ENCODE assay signal across 17 cellular contexts in the genomic region with DNA sequence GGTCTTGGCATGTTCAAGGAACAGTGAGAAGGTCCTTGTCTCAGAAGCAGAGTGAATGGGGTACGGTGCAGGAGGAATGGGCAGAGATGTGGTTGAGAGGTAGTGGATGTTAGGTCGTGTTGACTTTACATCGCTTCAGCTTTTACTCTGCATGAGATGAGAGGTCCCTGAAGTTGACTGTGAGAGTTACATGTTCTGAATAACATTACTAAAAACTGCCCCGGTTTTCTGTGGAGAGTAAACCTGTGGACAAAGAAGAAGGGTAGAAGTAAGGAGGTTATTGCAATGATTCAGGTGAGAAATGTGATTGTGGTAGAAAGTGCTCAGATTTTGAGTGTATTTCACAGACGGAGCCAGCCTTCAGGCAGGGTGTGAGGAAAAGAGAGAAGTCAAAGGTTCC.
DNase-seq lines count a peak whose midpoint lies in the region; ATAC-seq and TF ChIP-seq lines count a peak whose summit lies in the region.
"Had no signal": no experiment of that assay in that cellular context is flagged by ENCODE, and none has a peak within 500 bp of the region (broad histone marks: within the 10 kb centered on the region; RNA-seq: fewer than 3 reads in every experiment).

No MANE protein-coding gene starts in this region.

- peaks cover 2% of the 10 kb centered on the region for H3K9me3 Mint-ChIP-seq in activated CD4-positive, alpha-beta T cell treated with anti-CD3 and anti-CD28 coated beads for 36 hours (ENCODE audit: low read depth)
- no peaks in the 10 kb centered on the region for H3K9me3 Mint-ChIP-seq in activated naive CD4-positive, alpha-beta T cell treated with anti-CD3 and anti-CD28 coated beads for 36 hours

- no peak overlapping the region for H3K4me3 Mint-ChIP-seq in activated CD4-positive, alpha-beta T cell treated with anti-CD3 and anti-CD28 coated beads for 36 hours
- no peak overlapping the region for H3K4me3 Mint-ChIP-seq in activated naive CD4-positive, alpha-beta T cell treated with anti-CD3 and anti-CD28 coated beads for 36 hours
- H3K4me3 Mint-ChIP-seq: CD4-positive, alpha-beta memory T cell; HFFc6 had no signal

- POLR2A ChIA-PET in activated CD4-positive, alpha-beta T cell treated with anti-CD3 and anti-CD28 coated beads for 36 hours (lab: Charles Lee): no interaction called here

- peaks cover 2% of the 10 kb centered on the region for H3K27me3 Mint-ChIP-seq in activated CD4-positive, alpha-beta T cell treated with anti-CD3 and anti-CD28 coated beads for 36 hours
- H3K27me3 Mint-ChIP-seq in activated naive CD4-positive, alpha-beta T cell treated with anti-CD3 and anti-CD28 coated beads for 36 hours (ENCODE audit: low read depth): no peaks in the 10 kb centered on the region

- CTCF ChIA-PET in activated CD4-positive, alpha-beta T cell treated with anti-CD3 and anti-CD28 coated beads for 36 hours (lab: Charles Lee): no interaction called here
- CTCF ChIA-PET in activated naive CD4-positive, alpha-beta T cell treated with anti-CD3 and anti-CD28 coated beads for 36 hours (lab: Charles Lee): no interaction called here

- H3K9me3 ChIP-seq in esophagus muscularis mucosa (peaks cover 0 to 5% (median 2%) of the 10 kb centered on the region in 4 donors), adrenal gland (replicated peaks in 1 of 3) (no peaks in the 10 kb centered on the region), upper lobe of right lung (no peaks in the 10 kb centered on the region)

- H3K4me3 ChIP-seq in esophagus muscularis mucosa (no peak overlapping the region), adrenal gland (no peak overlapping the region), upper lobe of right lung (no peak overlapping the region)

- H3K27me3 ChIP-seq in esophagus muscularis mucosa (no peaks in the 10 kb centered on the region), adrenal gland (no peaks in the 10 kb centered on the region), upper lobe of right lung (no peaks in the 10 kb centered on the region)

- peak overlapping the region; percentile 66 for H3K27ac Mint-ChIP-seq in activated CD4-positive, alpha-beta T cell treated with anti-CD3 and anti-CD28 coated beads for 36 hours
- peak overlapping the region; percentile 6 for H3K27ac Mint-ChIP-seq in activated naive CD4-positive, alpha-beta T cell treated with anti-CD3 and anti-CD28 coated beads for 36 hours
- H3K27ac Mint-ChIP-seq: CD4-positive, alpha-beta memory T cell; HFFc6 had no signal

- no peak for TF ChIP-seq EP300 in esophagus muscularis mucosa (IDR thresholded peaks at IDR 0.05)

- TF ChIP-seq POLR2A in esophagus muscularis mucosa (IDR thresholded peaks at IDR 0.05; ENCODE audit: low read depth) (no peak), adrenal gland (IDR thresholded peaks at IDR 0.05) (no peak)

- H3K27ac ChIP-seq in esophagus muscularis mucosa (replicated peaks in 1 of 4) (no peak overlapping the region), adrenal gland (no peak overlapping the region), upper lobe of right lung (no peak overlapping the region)

- intact Hi-C loops in activated CD4-positive, alpha-beta T cell treated with anti-CD3 and anti-CD28 coated beads for 36 hours (cut with DNase I, micrococcal nuclease): loop anchor here in 1 of 2 experiments (5.0 kb wide), 1 partner anchor 52 kb away; no protein-coding TSS in a partner anchor
- intact Hi-C loops in activated naive CD4-positive, alpha-beta T cell treated with anti-CD3 and anti-CD28 coated beads for 36 hours (cut with micrococcal nuclease): loop anchor here (5.0 kb wide), 1 partner anchor 52 kb away; no protein-coding TSS in a partner anchor
- intact Hi-C loops in esophagus muscularis mucosa (cut with DNase I) (no loop called here), adrenal gland (cut with DNase I) (loop anchor here (5.0 to 10.0 kb wide), 2 partner anchors 52 to 55 kb away; no protein-coding TSS in a partner anchor), upper lobe of right lung (cut with DNase I) (no loop called here)

- no peak for TF ChIP-seq CTCF in esophagus muscularis mucosa (IDR thresholded peaks at IDR 0.05)
- TF ChIP-seq CTCF in adrenal gland (IDR thresholded peaks at IDR 0.05): no peak
- no peak for TF ChIP-seq CTCF in upper lobe of right lung (IDR thresholded peaks at IDR 0.05)

- 92% methylated on average over 5 of the region's 5 CpGs for WGBS in esophagus muscularis mucosa
- 86 to 96% (median 92%) methylated on average over 5 of the region's 5 CpGs for WGBS in adrenal gland, 4 donors

- H3K36me3 ChIP-seq in esophagus muscularis mucosa (peaks cover 0 to 5% (median 0%) of the 10 kb centered on the region in 4 donors), adrenal gland (replicated peaks in 1 of 2) (no peaks in the 10 kb centered on the region), upper lobe of right lung (no peaks in the 10 kb centered on the region)

- no peaks in the 10 kb centered on the region for H3K36me3 Mint-ChIP-seq in activated CD4-positive, alpha-beta T cell treated with anti-CD3 and anti-CD28 coated beads for 36 hours (ENCODE audit: low read depth)
- H3K36me3 Mint-ChIP-seq in activated naive CD4-positive, alpha-beta T cell treated with anti-CD3 and anti-CD28 coated beads for 36 hours (ENCODE audit: low read depth): no peaks in the 10 kb centered on the region
- H3K36me3 Mint-ChIP-seq: CD4-positive, alpha-beta memory T cell had no signal

- H3K4me1 ChIP-seq in esophagus muscularis mucosa: peaks cover 7 to 39% (median 21%) of the 10 kb centered on the region in 4 donors
- H3K4me1 ChIP-seq in adrenal gland (replicated peaks in 1 of 2): no peaks in the 10 kb centered on the region
- H3K4me1 ChIP-seq in upper lobe of right lung: peaks cover 7% of the 10 kb centered on the region

- peak; percentile 84 for ATAC-seq in activated CD4-positive, alpha-beta T cell treated with anti-CD3 and anti-CD28 coated beads for 36 hours
- ATAC-seq in upper lobe of right lung: no peak
- ATAC-seq: Panc1 had no signal

- peaks cover 10% of the 10 kb centered on the region for H3K4me1 Mint-ChIP-seq in activated CD4-positive, alpha-beta T cell treated with anti-CD3 and anti-CD28 coated beads for 36 hours
- H3K4me1 Mint-ChIP-seq in activated naive CD4-positive, alpha-beta T cell treated with anti-CD3 and anti-CD28 coated beads for 36 hours (ENCODE audit: low read depth): peaks cover 7% of the 10 kb centered on the region
- H3K4me1 Mint-ChIP-seq: CD4-positive, alpha-beta memory T cell had no signal

- peak; percentile 30 for DNase-seq in activated CD4-positive, alpha-beta T cell treated with anti-CD3 and anti-CD28 coated beads for 36 hours
- no peak for DNase-seq in activated CD4-positive, alpha-beta T cell treated with anti-CD3 and anti-CD28 coated beads for 4 hours
- DNase-seq in activated naive CD4-positive, alpha-beta T cell treated with anti-CD3 and anti-CD28 coated beads for 36 hours: no peak
- no peak for DNase-seq in activated naive CD4-positive, alpha-beta T cell (lab: John Stamatoyannopoulos, UW)
- peak; percentile 45 for DNase-seq in esophagus muscularis mucosa (ENCODE audit: extremely low spot score)
- no peak for DNase-seq in adrenal gland
- DNase-seq in upper lobe of right lung: no peak
- no peak for DNase-seq in NCI-H1105 (lab: John Stamatoyannopoulos, UW)
- DNase-seq: 8988T; Calu3; CD4-positive, alpha-beta memory T cell; HFFc6; KG1; NCI-H1436 treated with DMSO at 0.1 percent for 48 hours; NCI-H2029 treated with DMSO at 0.1 percent for 48 hours; NCI-H524 had no signal

Comparison
In these comparisons a context has a peak if more than half of its experiments do, and no peak if none do; other contexts are left out.
1. DNase-seq: peak in activated CD4-positive, alpha-beta T cell treated with anti-CD3 and anti-CD28 coated beads for 36 hours (single experiment) and esophagus muscularis mucosa (single experiment); none in activated CD4-positive, alpha-beta T cell treated with anti-CD3 and anti-CD28 coated beads for 4 hours (0 of 2), activated naive CD4-positive, alpha-beta T cell treated with anti-CD3 and anti-CD28 coated beads for 36 hours (single experiment), activated naive CD4-positive, alpha-beta T cell (0 of 4), adrenal gland (0 of 7), upper lobe of right lung (single experiment) and NCI-H1105 (single experiment).
2. intact Hi-C loops: an anchor here in activated naive CD4-positive, alpha-beta T cell treated with anti-CD3 and anti-CD28 coated beads for 36 hours (5.0 kb wide) and adrenal gland (5.0 to 10.0 kb wide); none called in esophagus muscularis mucosa and upper lobe of right lung.